In genomic region chr12:8823565-8824300, GRCh38 we compare ENCODE assay signal across 9 cellular contexts. TPM values are rescaled to one million over a fixed set of nuclear protein-coding genes. Genes with fewer than 3 reads are reported as not detected.
DNase-seq lines count a peak whose midpoint lies in the region; ATAC-seq and TF ChIP-seq lines count a peak whose summit lies in the region.
"Had no signal": no experiment of that assay in that cellular context is flagged by ENCODE, and none has a peak within 500 bp of the region (broad histone marks: within the 10 kb centered on the region; RNA-seq: fewer than 3 reads in every experiment).

No MANE protein-coding gene starts in this region.

- peak; percentile 88 for TF ChIP-seq RAD21 in SK-N-SH (IDR thresholded peaks at IDR 0.05; ENCODE audit: low read length)

- no peaks in the 10 kb centered on the region for H3F3A ChIP-seq in SK-N-SH (replicated peaks; ENCODE audit: insufficient read depth)

- H3K9ac ChIP-seq in SK-N-SH, result no peak overlapping the region

- no peak for ATAC-seq in activated CD4-positive, CD25-positive, alpha-beta regulatory T cell treated with anti-CD3 and anti-CD28 coated beads, Interleukin-2, amount 50 U/mL, for 24 hours

- peak overlapping the region in 1 of 2 experiments; percentile 40; a peak in 1 of 4 replicates for H3K4me3 ChIP-seq in SK-N-SH (ENCODE audit: low read depth in 2 of 2, low read length in 1 of 2)
- H3K4me3 ChIP-seq in skeletal muscle cell (ENCODE audit: low read depth, low read length), result no peak overlapping the region

- no peaks in the 10 kb centered on the region for H3K9me3 Mint-ChIP-seq in glutamatergic neuron (ENCODE audit: unreplicated experiment)

- no peaks in the 10 kb centered on the region for H3K79me2 ChIP-seq in SK-N-SH (ENCODE audit: insufficient read depth)

- H3K4me3 Mint-ChIP-seq in glutamatergic neuron (ENCODE audit: unreplicated experiment), result no peak overlapping the region

- TF ChIP-seq EP300 in SK-N-SH (IDR thresholded peaks at IDR 0.05; ENCODE audit: borderline replicate concordance in 1 of 2, low read depth in 1 of 2, low read length in 1 of 2), result no peak

- no peak overlapping the region for H3K27ac Mint-ChIP-seq in glutamatergic neuron (ENCODE audit: unreplicated experiment)

- H3K4me1 Mint-ChIP-seq in glutamatergic neuron (ENCODE audit: low read depth, unreplicated experiment), result no peaks in the 10 kb centered on the region

- no peak overlapping the region for H2AFZ ChIP-seq in SK-N-SH (ENCODE audit: low read depth)

- no peaks in the 10 kb centered on the region for H3K9me3 ChIP-seq in SK-N-SH

- no peaks in the 10 kb centered on the region for H3K36me3 Mint-ChIP-seq in glutamatergic neuron (ENCODE audit: unreplicated experiment)

- peaks cover 3% of the 10 kb centered on the region for H3K27me3 Mint-ChIP-seq in glutamatergic neuron (ENCODE audit: unreplicated experiment)

- POLR2A ChIA-PET in SK-N-SH (lab: Yijun Ruan, JAX), result no interaction called here

- in situ Hi-C loops in GM13977 (cut with MboI; ENCODE audit: low pct_unique_long_range_greater_than_20kb, low sequenced_read_pairs, unreplicated experiment), result no loop called here

- H3K9me2 ChIP-seq in SK-N-SH, result no peaks in the 10 kb centered on the region

- no peaks in the 10 kb centered on the region; a peak in 1 of 4 replicates for H3K4me1 ChIP-seq in SK-N-SH (ENCODE audit: control insufficient read depth in 1 of 2, insufficient read depth in 2 of 2, low read depth in 1 of 2, low read length in 1 of 2)

- DNase-seq in GM13977 (ENCODE audit: low spot score), result no peak
- DNase-seq in SK-N-SH, result peak; percentile 69
- DNase-seq in glutamatergic neuron, result peak; percentile 44
- DNase-seq in skeletal muscle cell (ENCODE audit: low read depth), result peak; percentile 1
- DNase-seq in T1000 (lab: John Stamatoyannopoulos, UW), result no peak
- DNase-seq in NK-92 treated with Interleukin-12 subunit alpha and Interleukin-12 subunit beta, amount 100 ng/mL, for 24 hours (lab: John Stamatoyannopoulos, UW), result no peak
- DNase-seq in COLO829 (ENCODE audit: low spot score), result no peak

- CTCF ChIA-PET in SK-N-SH (lab: Yijun Ruan, JAX), result interaction anchor here (0.6 to 13.2 kb wide), 43 partner anchors 8 to 555 kb away, joined by 3 to 161 read pairs (median 4); partner anchors contain the start of gene RIMKLB

- no peak overlapping the region for H3K4me2 ChIP-seq in SK-N-SH

- H3K27me3 ChIP-seq in SK-N-SH (ENCODE audit: insufficient read depth), result no peaks in the 10 kb centered on the region; the same call in 1 of the 2 replicates

- no peaks in the 10 kb centered on the region for H4K20me1 ChIP-seq in SK-N-SH (ENCODE audit: insufficient read depth)

- 36% methylated on average over 8 of the region's 8 CpGs for WGBS in SK-N-SH (ENCODE audit: low lambda C conversion rate)

- peak; percentile 40 for TF ChIP-seq CTCF in GM13977 (IDR thresholded peaks at IDR 0.05; ENCODE audit: extremely low read depth, insufficient read depth, missing control alignments)
- TF ChIP-seq CTCF in SK-N-SH (IDR thresholded peaks at IDR 0.05), result peak; percentile 61
- peak; percentile 53 for TF ChIP-seq CTCF in glutamatergic neuron (IDR thresholded peaks at IDR 0.05; ENCODE audit: partially characterized antibody, unreplicated experiment)

- no peaks in the 10 kb centered on the region for H3K36me3 ChIP-seq in SK-N-SH (replicated peaks in 1 of 2; ENCODE audit: control insufficient read depth in 1 of 2, insufficient read depth in 2 of 2, low read length in 1 of 2)

- H3K27ac ChIP-seq in SK-N-SH (ENCODE audit: low read depth in 2 of 2, low read length in 1 of 2), result no peak overlapping the region

TF ChIP-seq in SK-N-SH, 30 proteins besides CTCF, POLR2A, EP300 and RAD21:
- TF ChIP-seq USF2 (IDR thresholded peaks at IDR 0.05; ENCODE audit: borderline replicate concordance, low read depth, low read length) (no peak), SMC3 (IDR thresholded peaks at IDR 0.05; ENCODE audit: low read depth, low read length) (peak; percentile 79)

RNA-seq across cellular contexts. Expression of gene A2ML1, which starts 1.3 kb away (rescaled TPM):
- not detected in 2 replicates for polyA plus RNA-seq in SK-N-SH (2012; rRNA removed)
- polyA plus RNA-seq in SK-N-SH (2012; cell fraction: cytosol; rRNA removed), result not detected in 2 replicates
- polyA plus RNA-seq in SK-N-SH (2012; cell fraction: nucleus; rRNA removed), result not detected in 2 replicates
- not detected for total RNA-seq in glutamatergic neuron (ENCODE audit: unreplicated experiment)
- total RNA-seq: M059J had no signal

Comparison
In these comparisons a context has a peak if more than half of its experiments do, and no peak if none do; other contexts are left out.
1. DNase-seq: peak in SK-N-SH (single experiment), glutamatergic neuron (single experiment) and skeletal muscle cell (single experiment); none in GM13977 (single experiment), T1000 (single experiment), NK-92 treated with Interleukin-12 subunit alpha and Interleukin-12 subunit beta, amount 100 ng/mL, for 24 hours (single experiment) and COLO829 (single experiment).
2. Peak in every context shown above with its lines, with median percentiles within 50 percentile points of each other: CTCF ChIP-seq.